ENCODE assay signal across 17 cellular contexts in the genomic region with DNA sequence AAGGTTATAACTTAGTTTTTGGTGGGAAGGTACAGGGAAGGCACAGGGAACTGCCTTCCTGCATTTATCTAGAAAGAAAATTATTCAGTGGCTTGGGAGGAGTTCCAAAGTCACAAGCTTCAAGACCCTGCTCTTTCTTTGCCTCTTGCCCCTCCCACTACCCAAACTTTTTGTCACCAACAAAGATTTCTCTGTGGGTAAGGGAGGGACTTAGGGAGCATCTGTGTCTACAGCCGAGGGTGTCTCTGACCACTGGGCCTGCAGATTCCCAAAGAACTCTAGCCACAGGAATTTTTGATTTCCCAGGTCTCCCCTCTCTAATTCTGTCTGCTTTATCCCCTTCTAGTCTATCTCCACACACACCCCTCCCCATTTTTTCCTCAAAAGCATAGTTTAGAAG. TPM values are rescaled to one million over a fixed set of nuclear protein-coding genes. Genes with fewer than 3 reads are reported as not detected.
DNase-seq lines count a peak whose midpoint lies in the region; ATAC-seq and TF ChIP-seq lines count a peak whose summit lies in the region.
"Had no signal": no experiment of that assay in that cellular context is flagged by ENCODE, and none has a peak within 500 bp of the region (broad histone marks: within the 10 kb centered on the region; RNA-seq: fewer than 3 reads in every experiment).

No MANE protein-coding gene starts in this region.

- peak overlapping the region; percentile 97 to 98 for H3K27ac Mint-ChIP-seq in activated naive CD4-positive, alpha-beta T cell treated with anti-CD3 and anti-CD28 coated beads, Interleukin-2, amount 50 U/mL, for 72 hours
- H3K27ac Mint-ChIP-seq in T-cell = peak overlapping the region; percentile 58 to 59
- H3K27ac Mint-ChIP-seq in stimulated activated effector memory CD8-positive, alpha-beta T cell treated with anti-CD3 and anti-CD28 coated beads, Interleukin-12 subunit alpha, Interleukin-12 subunit beta, amount 100 ng/mL, for 72 hours = peak overlapping the region; percentile 96
- H3K27ac Mint-ChIP-seq: GM23338 had no signal

- no peak for TF ChIP-seq POLR2A in gastroesophageal sphincter (IDR thresholded peaks at IDR 0.05)

- no peak for DNase-seq in activated naive CD4-positive, alpha-beta T cell treated with anti-CD3 and anti-CD28 coated beads, Interleukin-2, amount 50 U/mL, for 72 hours (ENCODE audit: low spot score in 2 of 2)
- no peak for DNase-seq in activated naive CD4-positive, alpha-beta T cell treated with anti-CD3 and anti-CD28 coated beads, Interleukin-2, amount 50 U/mL, for 16 hours
- DNase-seq in T-cell = no peak
- DNase-seq in stimulated activated effector memory CD8-positive, alpha-beta T cell treated with anti-CD3 and anti-CD28 coated beads, Interleukin-12 subunit alpha, Interleukin-12 subunit beta, amount 100 ng/mL, for 72 hours (ENCODE audit: low spot score in 2 of 2) = no peak
- no peak for DNase-seq in dorsolateral prefrontal cortex
- no peak for DNase-seq in EL
- no peak for DNase-seq in hippocampal formation (lab: John Stamatoyannopoulos, UW)
- DNase-seq: amniotic stem cell; NCI-H1105 treated with DMSO at 0.1 percent for 48 hours; NCI-H2227 treated with DMSO at 0.1 percent for 48 hours; NK-92 treated with Interleukin-12 subunit alpha and Interleukin-12 subunit beta, amount 100 ng/mL, for 24 hours had no signal

- no peaks in the 10 kb centered on the region for H3K4me1 ChIP-seq in gastroesophageal sphincter

- POLR2A ChIA-PET in T-cell (lab: Charles Lee) = interaction anchor here in 1 of 2 donors (0.7 kb wide), 1 partner anchor 885 kb away, joined by 3 read pairs; no protein-coding TSS in a partner anchor

- H3K4me1 Mint-ChIP-seq in T-cell = peaks cover 43 to 53% (median 49%) of the 10 kb centered on the region in 3 donors
- peaks cover 61% of the 10 kb centered on the region for H3K4me1 Mint-ChIP-seq in stimulated activated effector memory CD8-positive, alpha-beta T cell treated with anti-CD3 and anti-CD28 coated beads, Interleukin-12 subunit alpha, Interleukin-12 subunit beta, amount 100 ng/mL, for 72 hours

- CTCF ChIA-PET in T-cell (lab: Charles Lee) = interaction anchor here in 1 of 2 donors (0.7 kb wide), 1 partner anchor 21 kb away, joined by 6 read pairs; no protein-coding TSS in a partner anchor

- intact Hi-C loops in dorsolateral prefrontal cortex (cut with DNase I) = no loop called here

- no peak for ATAC-seq in activated naive CD4-positive, alpha-beta T cell treated with anti-CD3 and anti-CD28 coated beads, Interleukin-2, amount 50 U/mL, for 72 hours
- ATAC-seq in T-cell (replicated peaks in 1 of 4) = no peak
- no peak for ATAC-seq in gastroesophageal sphincter
- ATAC-seq in stimulated activated effector memory CD8-positive, alpha-beta T cell treated with anti-CD3 and anti-CD28 coated beads, Interleukin-12 subunit alpha, Interleukin-12 subunit beta, amount 100 ng/mL, for 72 hours = no peak
- ATAC-seq: GM23338 had no signal

- H3K36me3 ChIP-seq in gastroesophageal sphincter = no peaks in the 10 kb centered on the region
- H3K36me3 ChIP-seq: SJCRH30 had no signal

- H3K27me3 ChIP-seq in gastroesophageal sphincter = no peaks in the 10 kb centered on the region
- H3K27me3 ChIP-seq in dorsolateral prefrontal cortex = no peaks in the 10 kb centered on the region
- H3K27me3 ChIP-seq: SJCRH30 had no signal

- 33 to 40% methylated on average over 1 of the region's 1 CpG for WGBS in gastroesophageal sphincter (ENCODE audit: low coverage in 1 of 2), 2 donors

- TF ChIP-seq CTCF in gastroesophageal sphincter (IDR thresholded peaks at IDR 0.05) (no peak), dorsolateral prefrontal cortex (IDR thresholded peaks at IDR 0.05 in 54 of 56, conservative IDR thresholded peaks at IDR 0.05 in 2 of 56; ENCODE audit: low read depth in 1 of 56, partially characterized antibody in 56 of 56) (no peak)

- no peaks in the 10 kb centered on the region for H3K9me3 Mint-ChIP-seq in activated naive CD4-positive, alpha-beta T cell treated with anti-CD3 and anti-CD28 coated beads, Interleukin-2, amount 50 U/mL, for 72 hours
- no peaks in the 10 kb centered on the region for H3K9me3 Mint-ChIP-seq in T-cell
- H3K9me3 Mint-ChIP-seq in stimulated activated effector memory CD8-positive, alpha-beta T cell treated with anti-CD3 and anti-CD28 coated beads, Interleukin-12 subunit alpha, Interleukin-12 subunit beta, amount 100 ng/mL, for 72 hours = no peaks in the 10 kb centered on the region
- H3K9me3 Mint-ChIP-seq: GM23338 had no signal

- H3K4me3 ChIP-seq in gastroesophageal sphincter = peak overlapping the region in 1 of 2 donors; percentile 35
- no peak overlapping the region for H3K4me3 ChIP-seq in dorsolateral prefrontal cortex
- H3K4me3 ChIP-seq: GM23338, SJCRH30 had no signal

- H3K27me3 Mint-ChIP-seq in T-cell = no peaks in the 10 kb centered on the region

- H3K27ac ChIP-seq in gastroesophageal sphincter = peak overlapping the region in 3 of 4 donors; percentile 54 to 66 (median 59)
- peak overlapping the region in 1 of 59 donors; percentile 11 for H3K27ac ChIP-seq in dorsolateral prefrontal cortex
- H3K27ac ChIP-seq: SJCRH30 had no signal

- no peaks in the 10 kb centered on the region for H3K9me3 ChIP-seq in gastroesophageal sphincter
- H3K9me3 ChIP-seq: SJCRH30 had no signal

- no peaks in the 10 kb centered on the region for H3K36me3 Mint-ChIP-seq in activated naive CD4-positive, alpha-beta T cell treated with anti-CD3 and anti-CD28 coated beads, Interleukin-2, amount 50 U/mL, for 72 hours
- H3K36me3 Mint-ChIP-seq in T-cell = no peaks in the 10 kb centered on the region
- H3K36me3 Mint-ChIP-seq in stimulated activated effector memory CD8-positive, alpha-beta T cell treated with anti-CD3 and anti-CD28 coated beads, Interleukin-12 subunit alpha, Interleukin-12 subunit beta, amount 100 ng/mL, for 72 hours = peaks cover 5% of the 10 kb centered on the region

- no peak for TF ChIP-seq EP300 in gastroesophageal sphincter (IDR thresholded peaks at IDR 0.05)

- H3K4me3 Mint-ChIP-seq in T-cell = no peak overlapping the region
- H3K4me3 Mint-ChIP-seq in stimulated activated effector memory CD8-positive, alpha-beta T cell treated with anti-CD3 and anti-CD28 coated beads, Interleukin-12 subunit alpha, Interleukin-12 subunit beta, amount 100 ng/mL, for 72 hours = peak overlapping the region; percentile 74
- H3K4me3 Mint-ChIP-seq: GM23338 had no signal

RNA-seq across cellular contexts. Expression of gene ECSCR, which starts 2.1 kb away (rescaled TPM):
- total RNA-seq in activated naive CD4-positive, alpha-beta T cell treated with anti-CD3 and anti-CD28 coated beads, Interleukin-2, amount 50 U/mL, for 72 hours = 1 to 10 TPM in 1 of 2 donors, not detected in 1; 1.9 TPM
- total RNA-seq in T-cell (under 1 TPM in 1 of 5 donors, not detected in 4; 0.70 TPM), gastroesophageal sphincter (10 to 100 TPM in 3 of 4 donors, 1 to 10 TPM in 1; 7.6 to 34.9 (median 21.8) TPM), dorsolateral prefrontal cortex (10 to 100 TPM in 2 of 120 experiments, 1 to 10 TPM in 105, under 1 TPM in 4, not detected in 9; 0.47 to 14.0 (median 3.3) TPM)
- total RNA-seq: fibroblast of lung had no signal

RNA-seq across cellular contexts. Expression of gene SMIM33, which starts 10.3 kb away (rescaled TPM):
- under 1 TPM; 0.11 to 0.53 TPM for total RNA-seq in activated naive CD4-positive, alpha-beta T cell treated with anti-CD3 and anti-CD28 coated beads, Interleukin-2, amount 50 U/mL, for 72 hours
- 1 to 10 TPM in 1 of 5 donors, under 1 TPM in 4; 0.13 to 1.1 (median 0.47) TPM for total RNA-seq in T-cell
- total RNA-seq in gastroesophageal sphincter = not detected
- total RNA-seq in dorsolateral prefrontal cortex = not detected
- total RNA-seq: fibroblast of lung, GM23338, lower leg skin, SJCRH30, skeletal muscle tissue had no signal

RNA-seq across cellular contexts. Expression of gene DNAJC18, which starts 21.1 kb away (rescaled TPM):
- 10 to 100 TPM; 13.5 to 47.3 TPM for total RNA-seq in activated naive CD4-positive, alpha-beta T cell treated with anti-CD3 and anti-CD28 coated beads, Interleukin-2, amount 50 U/mL, for 72 hours
- total RNA-seq in T-cell = 1 to 10 TPM; 4.7 to 7.2 (median 6.4) TPM
- 10 to 100 TPM in 3 of 4 donors, 1 to 10 TPM in 1; 7.6 to 27.7 (median 14.5) TPM for total RNA-seq in gastroesophageal sphincter
- total RNA-seq in dorsolateral prefrontal cortex = 10 to 100 TPM; 26.6 to 69.5 (median 49.7) TPM

RNA-seq across cellular contexts. Expression of gene STING1, which starts 22.1 kb away (rescaled TPM):
- total RNA-seq in activated naive CD4-positive, alpha-beta T cell treated with anti-CD3 and anti-CD28 coated beads, Interleukin-2, amount 50 U/mL, for 72 hours = 100 to 1,000 TPM; 128 to 254 TPM
- 100 to 1,000 TPM; 102 to 181 (median 138) TPM for total RNA-seq in T-cell
- total RNA-seq in gastroesophageal sphincter = 10 to 100 TPM; 36.3 to 63.7 (median 50.6) TPM
- 10 to 100 TPM in 68 of 120 experiments, 1 to 10 TPM in 52; 3.2 to 24.7 (median 10.5) TPM for total RNA-seq in dorsolateral prefrontal cortex
- total RNA-seq: GM23338 had no signal

RNA-seq across cellular contexts. Expression of gene SPATA24, which starts 56.6 kb away (rescaled TPM):
- 1 to 10 TPM; 6.8 to 8.9 TPM for total RNA-seq in activated naive CD4-positive, alpha-beta T cell treated with anti-CD3 and anti-CD28 coated beads, Interleukin-2, amount 50 U/mL, for 72 hours
- 1 to 10 TPM; 3.6 to 9.0 (median 4.8) TPM for total RNA-seq in T-cell
- total RNA-seq in gastroesophageal sphincter = 10 to 100 TPM in 2 of 4 donors, 1 to 10 TPM in 2; 1.5 to 13.5 (median 6.3) TPM
- total RNA-seq in dorsolateral prefrontal cortex = 10 to 100 TPM in 6 of 120 experiments, 1 to 10 TPM in 114; 2.5 to 12.3 (median 6.3) TPM
